In genomic region chr22:19852177-19852781, GRCh38 we compare ENCODE assay signal across 10 cellular contexts. TPM values are rescaled to one million over a fixed set of nuclear protein-coding genes. Genes with fewer than 3 reads are reported as not detected.
DNase-seq lines count a peak whose midpoint lies in the region; ATAC-seq and TF ChIP-seq lines count a peak whose summit lies in the region.
"Had no signal": no experiment of that assay in that cellular context is flagged by ENCODE, and none has a peak within 500 bp of the region (broad histone marks: within the 10 kb centered on the region; RNA-seq: fewer than 3 reads in every experiment).

No MANE protein-coding gene starts in this region.

- TF ChIP-seq CTCF in WTC11 (IDR thresholded peaks at IDR 0.05) (no peak), type B pancreatic cell (conservative IDR thresholded peaks at IDR 0.05) (no peak)

- POLR2A ChIA-PET in WTC11 (lab: Charles Lee) = no interaction called here

- no peak overlapping the region for H3K27ac Mint-ChIP-seq in activated naive CD4-positive, alpha-beta T cell treated with anti-CD3 and anti-CD28 coated beads for 36 hours
- no peak overlapping the region for H3K27ac Mint-ChIP-seq in WTC11
- H3K27ac Mint-ChIP-seq in type B pancreatic cell = peak overlapping the region; percentile 89

- CTCF ChIA-PET in activated naive CD4-positive, alpha-beta T cell treated with anti-CD3 and anti-CD28 coated beads for 36 hours (lab: Charles Lee) = interaction anchor here (0.7 to 0.9 kb wide), 3 partner anchors 38 to 122 kb away, joined by 3 read pairs; no protein-coding TSS in a partner anchor
- CTCF ChIA-PET in WTC11 (lab: Charles Lee) = interaction anchor here (2.0 kb wide), 1 partner anchor 96 kb away, joined by 5 read pairs; no protein-coding TSS in a partner anchor

- no peaks in the 10 kb centered on the region for H3K9me3 Mint-ChIP-seq in activated naive CD4-positive, alpha-beta T cell treated with anti-CD3 and anti-CD28 coated beads for 36 hours
- H3K9me3 Mint-ChIP-seq in WTC11 (peaks cover 8% of the 10 kb centered on the region), type B pancreatic cell (no peaks in the 10 kb centered on the region)

- H3K4me3 Mint-ChIP-seq in activated naive CD4-positive, alpha-beta T cell treated with anti-CD3 and anti-CD28 coated beads for 36 hours = peak overlapping the region; percentile 11
- H3K4me3 Mint-ChIP-seq in WTC11 (peak overlapping the region; percentile 88), type B pancreatic cell (peak overlapping the region; percentile 96)

- intact Hi-C loops in activated naive CD4-positive, alpha-beta T cell treated with anti-CD3 and anti-CD28 coated beads for 36 hours (cut with micrococcal nuclease) = loop anchor here (10.0 kb wide), 1 partner anchor 263 kb away; the partner anchor contains the start of genes RANBP1 and TRMT2A

- DNase-seq in activated naive CD4-positive, alpha-beta T cell treated with anti-CD3 and anti-CD28 coated beads for 36 hours = no peak
- DNase-seq in activated naive CD4-positive, alpha-beta T cell (lab: John Stamatoyannopoulos, UW) = no peak
- DNase-seq in WTC11 (ENCODE audit: low spot score) (no peak), islet precursor cell (peak; percentile 40), type B pancreatic cell (ENCODE audit: extremely low spot score, unreplicated experiment) (no peak), NCI-H1930 (lab: John Stamatoyannopoulos, UW) (no peak)
- DNase-seq in stimulated activated naive CD4-positive, alpha-beta T cell treated with Interleukin-2 at 50 U/mL for 16 hours (lab: John Stamatoyannopoulos, UW) = no peak
- DNase-seq: BE2C, RPMI8226 had no signal

- H3K36me3 Mint-ChIP-seq in activated naive CD4-positive, alpha-beta T cell treated with anti-CD3 and anti-CD28 coated beads for 36 hours (ENCODE audit: low read depth) = peaks cover 22% of the 10 kb centered on the region
- H3K36me3 Mint-ChIP-seq in WTC11 (peaks cover 35% of the 10 kb centered on the region), type B pancreatic cell (peaks cover 16% of the 10 kb centered on the region)

- no peak for ATAC-seq in WTC11
- no peak for ATAC-seq in HG03095 (IDR thresholded peaks at IDR 0.05; ENCODE audit: unreplicated experiment)

- peaks cover 46% of the 10 kb centered on the region for H3K4me1 Mint-ChIP-seq in activated naive CD4-positive, alpha-beta T cell treated with anti-CD3 and anti-CD28 coated beads for 36 hours (ENCODE audit: low read depth)
- H3K4me1 Mint-ChIP-seq in WTC11 (peaks cover 26% of the 10 kb centered on the region), type B pancreatic cell (ENCODE audit: unreplicated experiment) (peaks cover 34% of the 10 kb centered on the region)

- H3K27me3 Mint-ChIP-seq in activated naive CD4-positive, alpha-beta T cell treated with anti-CD3 and anti-CD28 coated beads for 36 hours (ENCODE audit: low read depth) = no peaks in the 10 kb centered on the region
- H3K27me3 Mint-ChIP-seq in WTC11 (ENCODE audit: low read depth) (no peaks in the 10 kb centered on the region), type B pancreatic cell (no peaks in the 10 kb centered on the region)

TF ChIP-seq in WTC11, 78 proteins besides CTCF, POLR2A, EP300 and RAD21 (continues in another document):
- TF ChIP-seq FOXK1 (CRISPR knock-in tag; IDR thresholded peaks at IDR 0.05) (no peak), HMGXB4 (CRISPR knock-in tag; IDR thresholded peaks at IDR 0.05) (no peak), ZBTB21 (CRISPR knock-in tag; IDR thresholded peaks at IDR 0.05; ENCODE audit: borderline replicate concordance) (no peak), AFF4 (CRISPR knock-in tag; IDR thresholded peaks at IDR 0.05; ENCODE audit: borderline replicate concordance) (no peak), TCF7 (CRISPR knock-in tag; IDR thresholded peaks at IDR 0.05; ENCODE audit: low read depth) (no peak), PRDM15 (CRISPR knock-in tag; IDR thresholded peaks at IDR 0.05) (no peak), CBFB (CRISPR knock-in tag; IDR thresholded peaks at IDR 0.05; ENCODE audit: low read depth) (no peak), ELF4 (CRISPR knock-in tag; IDR thresholded peaks at IDR 0.05; ENCODE audit: low read depth) (no peak)

RNA-seq across cellular contexts. Expression of gene GNB1L, which starts 2.4 kb away (rescaled TPM):
- 1 to 10 TPM; 8.8 to 9.8 TPM for total RNA-seq in activated naive CD4-positive, alpha-beta T cell treated with anti-CD3 and anti-CD28 coated beads for 36 hours
- total RNA-seq in WTC11 (2021) (18.0 to 21.7 TPM (median 19.4 TPM) in 3 replicates), type B pancreatic cell (ENCODE audit: low replicate concordance) (7.5 and 7.7 TPM in 2 replicates)

RNA-seq across cellular contexts. Expression of gene RTL10, which starts 2.4 kb away (rescaled TPM):
- total RNA-seq in activated naive CD4-positive, alpha-beta T cell treated with anti-CD3 and anti-CD28 coated beads for 36 hours = 10 to 100 TPM; 10.9 to 11.9 TPM
- total RNA-seq in WTC11 (2021) (19.2 to 21.5 TPM (median 20.6 TPM) in 3 replicates), type B pancreatic cell (ENCODE audit: low replicate concordance) (28.8 and 39.1 TPM in 2 replicates)

Comparison
In these comparisons a context has a peak if more than half of its experiments do, and no peak if none do; other contexts are left out.
1. H3K4me3 Mint-ChIP-seq: peak in every context shown above with its lines; median percentile 96 in type B pancreatic cell; 88 in WTC11; 11 in activated naive CD4-positive, alpha-beta T cell treated with anti-CD3 and anti-CD28 coated beads for 36 hours.